In genomic region chrX:149493567-149494562, GRCh38 we compare ENCODE assay signal across 12 cellular contexts. TPM values are rescaled to one million over a fixed set of nuclear protein-coding genes. Genes with fewer than 3 reads are reported as not detected.
DNase-seq lines count a peak whose midpoint lies in the region; ATAC-seq and TF ChIP-seq lines count a peak whose summit lies in the region.
"Had no signal": no experiment of that assay in that cellular context is flagged by ENCODE, and none has a peak within 500 bp of the region (broad histone marks: within the 10 kb centered on the region; RNA-seq: fewer than 3 reads in every experiment).

No MANE protein-coding gene starts in this region.

- no peak overlapping the region for H3K27ac Mint-ChIP-seq in GM23338
- H3K27ac Mint-ChIP-seq: stimulated activated naive CD8-positive, alpha-beta T cell treated with anti-CD3 and anti-CD28 coated beads, Interleukin-15, Interleukin-2, amounts not matched to agents 100 ng/mL and 50 ng/mL, for 24 hours had no signal

- no peaks in the 10 kb centered on the region for H3K4me1 Mint-ChIP-seq in GM23338

- H3K36me3 ChIP-seq in GM23338 (ENCODE audit: insufficient read depth) (no peaks in the 10 kb centered on the region; the same call in 1 of the 2 replicates), PC-9 (ENCODE audit: low read depth) (peaks cover 87% of the 10 kb centered on the region), psoas muscle (ENCODE audit: insufficient read depth in 1 of 2, low read depth in 1 of 2) (peaks cover 2 to 66% of the 10 kb centered on the region in 2 donors)
- H3K36me3 ChIP-seq: MG63 had no signal

- H3K27ac ChIP-seq in GM23338 (ENCODE audit: low read depth), result no peak overlapping the region
- peak overlapping the region; percentile 86 for H3K27ac ChIP-seq in PC-9
- H3K27ac ChIP-seq in foreskin keratinocyte, result no peak overlapping the region
- peak overlapping the region; percentile 58 for H3K27ac ChIP-seq in psoas muscle

- H3K4me1 ChIP-seq in GM23338 (ENCODE audit: insufficient read depth), result no peaks in the 10 kb centered on the region
- peaks cover 86% of the 10 kb centered on the region for H3K4me1 ChIP-seq in PC-9 (replicated peaks; ENCODE audit: insufficient read depth)
- H3K4me1 ChIP-seq in foreskin keratinocyte, result peaks cover 20% of the 10 kb centered on the region
- no peaks in the 10 kb centered on the region for H3K4me1 ChIP-seq in psoas muscle

- no peaks in the 10 kb centered on the region; the same call in 1 of the 2 replicates for H3K9me3 ChIP-seq in PC-9 (ENCODE audit: insufficient read depth, low read depth)
- no peaks in the 10 kb centered on the region for H3K9me3 ChIP-seq in psoas muscle
- H3K9me3 ChIP-seq: Caco-2, MG63 had no signal

- H3K27me3 ChIP-seq in GM23338 (ENCODE audit: insufficient read depth) (no peaks in the 10 kb centered on the region), PC-9 (ENCODE audit: insufficient read depth, low read depth) (no peaks in the 10 kb centered on the region), foreskin keratinocyte (no peaks in the 10 kb centered on the region), psoas muscle (ENCODE audit: insufficient read depth in 3 of 3, low read length in 2 of 3) (no peaks in the 10 kb centered on the region)
- H3K27me3 ChIP-seq: MG63 had no signal

- H4K20me1 ChIP-seq in GM23338 (replicated peaks; ENCODE audit: insufficient read depth) (no peaks in the 10 kb centered on the region), PC-9 (ENCODE audit: insufficient read depth) (no peaks in the 10 kb centered on the region)

- TF ChIP-seq CTCF in GM23338 (conservative IDR thresholded peaks at IDR 0.05; ENCODE audit: low read depth in 2 of 2) (peak in 1 of 2 experiments; percentile 46; a peak in 2 of 4 replicates), PC-9 (conservative IDR thresholded peaks at IDR 0.05) (peak; percentile 46; the same call in 1 of the 2 replicates), foreskin keratinocyte (conservative IDR thresholded peaks at IDR 0.05) (peak; percentile 6), psoas muscle (IDR thresholded peaks at IDR 0.05) (no peak)

- peaks cover 3% of the 10 kb centered on the region for H3K27me3 Mint-ChIP-seq in GM23338 (ENCODE audit: insufficient read depth, low read depth, poor library complexity)
- H3K27me3 Mint-ChIP-seq: stimulated activated naive CD8-positive, alpha-beta T cell treated with anti-CD3 and anti-CD28 coated beads, Interleukin-15, Interleukin-2, amounts not matched to agents 100 ng/mL and 50 ng/mL, for 24 hours had no signal

- no peak overlapping the region for H3K4me3 Mint-ChIP-seq in GM23338
- H3K4me3 Mint-ChIP-seq: stimulated activated naive CD8-positive, alpha-beta T cell treated with anti-CD3 and anti-CD28 coated beads, Interleukin-15, Interleukin-2, amounts not matched to agents 100 ng/mL and 50 ng/mL, for 24 hours had no signal

- H3K79me2 ChIP-seq in GM23338 (replicated peaks; ENCODE audit: insufficient read depth) (no peaks in the 10 kb centered on the region), PC-9 (ENCODE audit: low read depth) (peaks cover 8% of the 10 kb centered on the region)

- CTCF ChIA-PET in PC-9 (lab: Charles Lee), result interaction anchor here (1.2 kb wide), 1 partner anchor 445 kb away, joined by 3 read pairs; no protein-coding TSS in a partner anchor

- H3K4me2 ChIP-seq in GM23338, result no peak overlapping the region
- H3K4me2 ChIP-seq in PC-9, result peak overlapping the region; percentile 48

- H3K9me3 Mint-ChIP-seq in GM23338, result no peaks in the 10 kb centered on the region
- H3K9me3 Mint-ChIP-seq: stimulated activated naive CD8-positive, alpha-beta T cell treated with anti-CD3 and anti-CD28 coated beads, Interleukin-15, Interleukin-2, amounts not matched to agents 100 ng/mL and 50 ng/mL, for 24 hours had no signal

- BruUV-seq in PC-9 (replicated peaks; lab: Mats Ljungman, UMichigan), result no TSS peak

- 45 to 57% (median 52%) methylated on average over 13 of the region's 13 CpGs for WGBS in psoas muscle, 3 donors

- intact Hi-C loops in PC-9 (cut with micrococcal nuclease; ENCODE audit: unreplicated experiment), result loop anchor here (2.0 to 10.0 kb wide), 2 partner anchors 45 to 1579 kb away; partner anchors contain the start of gene FMR1
- intact Hi-C loops in psoas muscle (cut with DNase I), result no loop called here

- ATAC-seq in GM23338, result peak; percentile 35; the same call in 1 of the 3 replicates
- ATAC-seq in foreskin keratinocyte, result no peak
- ATAC-seq in psoas muscle, result peak; percentile 65 to 86 (median 76)
- ATAC-seq in HG02885 (IDR thresholded peaks at IDR 0.05; ENCODE audit: poor library complexity, unreplicated experiment), result no peak

- POLR2A ChIA-PET in PC-9 (lab: Charles Lee; ENCODE audit: unreplicated experiment), result interaction anchor here (0.5 to 0.7 kb wide), 2 partner anchors 17 to 26 kb away, joined by 3 to 5 read pairs; no protein-coding TSS in a partner anchor

- peaks cover 28% of the 10 kb centered on the region for H3K36me3 Mint-ChIP-seq in GM23338 (ENCODE audit: low read depth)

- no peak overlapping the region for H3K4me3 ChIP-seq in GM23338
- H3K4me3 ChIP-seq in PC-9, result no peak overlapping the region
- no peak overlapping the region for H3K4me3 ChIP-seq in psoas muscle
- H3K4me3 ChIP-seq: MG63 had no signal

- DNase-seq in GM23338 (ENCODE audit: low spot score) (peak; percentile 11), PC-9 (peak in 1 of 2 experiments; percentile 51), foreskin keratinocyte (no peak), psoas muscle (no peak), NCI-H2196 (lab: John Stamatoyannopoulos, UW; ENCODE audit: unreplicated experiment) (no peak)
- DNase-seq in stimulated activated CD4-positive, alpha-beta T cell treated with anti-CD3 and anti-CD28 coated beads, Interleukin-4, amount 100 ng/mL, for 4 hours, result no peak
- DNase-seq: Caco-2, caudate nucleus, MG63, NCI-H226 had no signal

- no peaks in the 10 kb centered on the region for H3F3A ChIP-seq in GM23338 (replicated peaks; ENCODE audit: low read depth)
- H3F3A ChIP-seq in PC-9 (ENCODE audit: insufficient read depth, low read depth), result peaks cover 65% of the 10 kb centered on the region

- no peaks in the 10 kb centered on the region for H3K9me2 ChIP-seq in GM23338 (ENCODE audit: insufficient read depth)
- no peaks in the 10 kb centered on the region for H3K9me2 ChIP-seq in PC-9 (ENCODE audit: insufficient read depth)

- no peak overlapping the region for H2AFZ ChIP-seq in GM23338
- H2AFZ ChIP-seq in PC-9, result no peak overlapping the region

TF ChIP-seq in GM23338, 12 proteins besides CTCF, POLR2A, EP300 and RAD21 (continues in another document):
- TF ChIP-seq EZH2phosphoT487 (IDR thresholded peaks at IDR 0.05; ENCODE audit: unreplicated experiment), result no peak
- TF ChIP-seq EZH2 (IDR thresholded peaks at IDR 0.05; ENCODE audit: low read depth, unreplicated experiment), result no peak
- TF ChIP-seq JUNB (IDR thresholded peaks at IDR 0.05; ENCODE audit: unreplicated experiment), result no peak
- TF ChIP-seq STAT1 (IDR thresholded peaks at IDR 0.05; ENCODE audit: unreplicated experiment), result no peak

RNA-seq across cellular contexts. Expression of gene IDS, which starts 11.2 kb away (rescaled TPM):
- total RNA-seq in GM23338 (2014; rRNA removed; shearing (Covaris generic)), result 12.3 and 12.4 TPM in 2 replicates
- 8.2 and 8.6 TPM in 2 replicates for polyA plus RNA-seq in GM23338 (2016; fragmentation: Nextera tagmentation; extraction: Ambion mirVana)
- total RNA-seq in PC-9 (2021), result 169 and 214 TPM in 2 replicates
- 44.3 and 50.9 TPM in 2 replicates for total RNA-seq in foreskin keratinocyte
- 18.5 and 19.1 TPM in 2 replicates for polyA plus RNA-seq in foreskin keratinocyte
- 10 to 100 TPM; 29.3 to 37.6 (median 34.1) TPM for total RNA-seq in psoas muscle
- polyA plus RNA-seq in psoas muscle, result 10 to 100 TPM; 11.8 to 31.2 (median 15.3) TPM

RNA-seq across cellular contexts. Expression of gene EOLA1, which starts 46.9 kb away (rescaled TPM):
- 2.5 and 4.0 TPM in 2 replicates for total RNA-seq in GM23338 (2014; rRNA removed; shearing (Covaris generic))
- 2.6 and 3.3 TPM in 2 replicates for polyA plus RNA-seq in GM23338 (2016; fragmentation: Nextera tagmentation; extraction: Ambion mirVana)
- total RNA-seq in PC-9 (2021), result 24.3 and 25.1 TPM in 2 replicates
- 10.5 and 11.4 TPM in 2 replicates for total RNA-seq in foreskin keratinocyte
- polyA plus RNA-seq in foreskin keratinocyte, result 11.5 and 12.6 TPM in 2 replicates
- total RNA-seq in psoas muscle, result 10 to 100 TPM; 23.9 to 36.6 (median 24.7) TPM
- polyA plus RNA-seq in psoas muscle, result 10 to 100 TPM; 24.4 to 34.8 (median 27.4) TPM

RNA-seq across cellular contexts. Expression of gene HSFX3, which starts 55.9 kb away (rescaled TPM):
- total RNA-seq in GM23338 (2014; rRNA removed; shearing (Covaris generic)), result not detected in 2 replicates
- polyA plus RNA-seq in GM23338 (2016; fragmentation: Nextera tagmentation; extraction: Ambion mirVana), result not detected in 2 replicates
- total RNA-seq in PC-9 (2021), result not detected in 2 replicates
- not detected in 2 replicates for total RNA-seq in foreskin keratinocyte
- not detected in 2 replicates for polyA plus RNA-seq in foreskin keratinocyte
- total RNA-seq in psoas muscle, result under 1 TPM in 1 of 4 donors, not detected in 3; 0.67 TPM
- polyA plus RNA-seq in psoas muscle, result not detected
- total RNA-seq: Caco-2 had no signal

Comparison
In these comparisons a context has a peak if more than half of its experiments do, and no peak if none do; other contexts are left out.
1. ATAC-seq: peak in GM23338 (single experiment) and psoas muscle (4 of 4); none in foreskin keratinocyte (single experiment) and HG02885 (single experiment).
2. H3K27ac ChIP-seq: peak in PC-9 (single experiment) and psoas muscle (single experiment); none in GM23338 (single experiment) and foreskin keratinocyte (single experiment).